8 cellular contexts compared by ENCODE assay signal in genomic region chr5:91280062-91280941, GRCh38.
DNase-seq lines count a peak whose midpoint lies in the region; ATAC-seq and TF ChIP-seq lines count a peak whose summit lies in the region.

No MANE protein-coding gene starts in this region.

- H3K4me1 Mint-ChIP-seq in HFFc6 (ENCODE audit: low read depth) (peaks cover 68% of the 10 kb centered on the region), type B pancreatic cell (ENCODE audit: unreplicated experiment) (peaks cover 15% of the 10 kb centered on the region)

- no peaks in the 10 kb centered on the region for H3K27me3 ChIP-seq in heart left ventricle

- H3K4me3 Mint-ChIP-seq in HFFc6: peak overlapping the region; percentile 91
- H3K4me3 Mint-ChIP-seq in type B pancreatic cell: peak overlapping the region; percentile 94

- peak; percentile 95 to 98 (median 97) for ATAC-seq in heart left ventricle

- H3K9me3 Mint-ChIP-seq in HFFc6 (no peaks in the 10 kb centered on the region), type B pancreatic cell (peaks cover 9% of the 10 kb centered on the region)

- 0 to 1% (median 1%) methylated on average over 53 to 54 of the region's 54 CpGs for WGBS in adipose tissue, 3 donors
- 0 to 1% (median 1%) methylated on average over 24 to 54 of the region's 54 CpGs for WGBS in heart left ventricle, 4 donors

- intact Hi-C loops in heart left ventricle (cut with DNase I): loop anchor here (1.0 to 10.0 kb wide), 9 partner anchors 97 to 178 kb away; partner anchors contain the start of gene ARRDC3 (in 4 of the 10)

- TF ChIP-seq POLR2A in NB4 (IDR thresholded peaks at IDR 0.05; ENCODE audit: extremely low read depth, insufficient read length) (no peak), heart left ventricle (IDR thresholded peaks at IDR 0.05) (peak in 1 of 2 donors; percentile 50)

- H3K27me3 Mint-ChIP-seq in HFFc6 (ENCODE audit: insufficient read depth) (no peaks in the 10 kb centered on the region), type B pancreatic cell (no peaks in the 10 kb centered on the region)

- H3K27ac ChIP-seq in adipose tissue (ENCODE audit: low read depth, low read length) (peak overlapping the region; percentile 11), heart left ventricle (peak overlapping the region; percentile 72 to 97 (median 93))

- DNase-seq in HFFc6 (peak; percentile 98), NB4 (ENCODE audit: low read depth) (peak; percentile 93), SW480 (ENCODE audit: low spot score) (peak; percentile 97), heart left ventricle (peak; percentile 94 to 97 (median 95)), pons (ENCODE audit: low spot score) (peak; percentile 92), type B pancreatic cell (ENCODE audit: extremely low spot score, unreplicated experiment) (peak; percentile 89)

- H3K4me3 ChIP-seq in GM08714 (ENCODE audit: low read length) (peak overlapping the region; percentile 69), NB4 (ENCODE audit: low read depth, low read length) (peak overlapping the region; percentile 56), heart left ventricle (peak overlapping the region; percentile 35 to 73 (median 62))

- H3K9me3 ChIP-seq in heart left ventricle: no peaks in the 10 kb centered on the region

- TF ChIP-seq CTCF in HFFc6 (IDR thresholded peaks at IDR 0.05): 0 out of 2 replicates have a peak, but pooled peaks have one; percentile 8
- TF ChIP-seq CTCF in NB4 (IDR thresholded peaks at IDR 0.05; ENCODE audit: low read depth, low read length): no peak
- peak in 2 of 12 donors; percentile 6 to 7 for TF ChIP-seq CTCF in heart left ventricle (IDR thresholded peaks at IDR 0.05)
- TF ChIP-seq CTCF in type B pancreatic cell (conservative IDR thresholded peaks at IDR 0.05): no peak

- peaks cover 0 to 29% (median 8%) of the 10 kb centered on the region in 12 donors for H3K4me1 ChIP-seq in heart left ventricle

- peaks cover 4% of the 10 kb centered on the region; the same call in 1 of the 2 replicates for H3K36me3 Mint-ChIP-seq in HFFc6 (ENCODE audit: low read depth)
- no peaks in the 10 kb centered on the region for H3K36me3 Mint-ChIP-seq in type B pancreatic cell

- peak overlapping the region; percentile 99 for H3K27ac Mint-ChIP-seq in HFFc6
- H3K27ac Mint-ChIP-seq in type B pancreatic cell: peak overlapping the region; percentile 97

- H3K36me3 ChIP-seq in heart left ventricle: no peaks in the 10 kb centered on the region

Comparison
In these comparisons a context has a peak if more than half of its experiments do, and no peak if none do; other contexts are left out.
1. Peak in every context shown above with its lines: DNase-seq, ATAC-seq, H3K4me3 ChIP-seq and H3K27ac ChIP-seq.